In the genomic region with DNA sequence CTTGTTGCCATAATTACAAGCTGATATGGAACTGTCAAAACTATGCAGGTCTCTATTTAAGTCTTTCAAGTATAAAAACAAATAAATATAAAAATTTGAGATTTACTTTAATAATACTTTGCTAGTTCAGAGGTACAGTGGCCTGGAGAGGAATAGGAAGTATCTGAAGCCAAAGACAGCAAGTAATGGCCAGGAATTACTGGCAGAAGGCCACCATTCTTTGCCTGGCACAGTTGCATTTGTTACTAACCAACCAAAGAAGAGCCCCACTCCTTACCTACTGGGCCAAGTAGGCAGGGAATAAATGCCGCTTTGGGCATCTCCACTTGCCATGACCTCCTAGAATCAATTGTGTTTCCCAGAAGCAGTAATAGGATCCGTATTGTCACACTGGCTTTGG, we compare ENCODE assay signal across 27 cellular contexts. TPM values are rescaled to one million over a fixed set of nuclear protein-coding genes. Genes with fewer than 3 reads are reported as not detected.
DNase-seq lines count a peak whose midpoint lies in the region; ATAC-seq, FAIRE-seq and TF ChIP-seq lines count a peak whose summit lies in the region.
"Had no signal": no experiment of that assay in that cellular context is flagged by ENCODE, and none has a peak within 500 bp of the region (broad histone marks: within the 10 kb centered on the region; RNA-seq: fewer than 3 reads in every experiment).

No MANE protein-coding gene starts in this region.

- no peak overlapping the region for H2BK120ac ChIP-seq in trophoblast cell (ENCODE audit: insufficient read depth, low read length, poor library complexity)

- H3K79me2 ChIP-seq in endothelial cell of umbilical vein (ENCODE audit: control insufficient read depth, insufficient read depth, low read length), result no peaks in the 10 kb centered on the region
- no peaks in the 10 kb centered on the region for H3K79me2 ChIP-seq in trophoblast cell (ENCODE audit: control insufficient read depth, insufficient read depth, low read length, poor library complexity)

- no peak overlapping the region for H2AK5ac ChIP-seq in trophoblast cell (ENCODE audit: low read length)

- H4K91ac ChIP-seq in trophoblast cell (ENCODE audit: low read depth, low read length), result no peak overlapping the region

- DNase-seq in right cardiac atrium (peak in 1 of 3 donors; percentile 24), Right ventricle myocardium superior (no peak), endothelial cell of umbilical vein (ENCODE audit: low read depth, low spot score) (peak; percentile 58), trophoblast cell (no peak), aorta (no peak), GM19238 (ENCODE audit: insufficient read length, low spot score) (no peak), GF-D8 (lab: John Stamatoyannopoulos, UW) (no peak)
- DNase-seq: 8988T; ACHN; AML-193; BE2C; CD4-positive, alpha-beta T cell; CD8-positive, alpha-beta memory T cell; DMS 273 treated with DMSO at 0.1 percent for 48 hours; DMS79; EL; GDM1; GM23248; H7; HCEC 1CT had no signal

- H3K27ac ChIP-seq in right cardiac atrium (ENCODE audit: low read length) (no peak overlapping the region), endothelial cell of umbilical vein (ENCODE audit: insufficient read depth, low read depth, low read length) (no peak overlapping the region), trophoblast cell (ENCODE audit: low read depth, low read length) (no peak overlapping the region), aorta (ENCODE audit: low read depth in 1 of 2, low read length in 2 of 2) (no peak overlapping the region)
- H3K27ac ChIP-seq: A549; BLaER1 treated with 17β-estradiol and CSF1 and Interleukin-3, amounts not matched to agents 10 nM and 100 nM; GM23248 had no signal

- no peak overlapping the region for H3K4me3 ChIP-seq in right cardiac atrium (ENCODE audit: low read length)
- H3K4me3 ChIP-seq in endothelial cell of umbilical vein (replicated peaks in 1 of 3; ENCODE audit: insufficient read depth in 1 of 3, low read depth in 1 of 3, low read length in 3 of 3), result no peak overlapping the region
- no peak overlapping the region for H3K4me3 ChIP-seq in trophoblast cell (ENCODE audit: low read depth, low read length)
- no peak overlapping the region for H3K4me3 ChIP-seq in aorta (ENCODE audit: low read length in 2 of 2)
- H3K4me3 ChIP-seq: A549; BLaER1 treated with 17β-estradiol and CSF1 and Interleukin-3, amounts not matched to agents 10 nM and 100 nM; GM23248 had no signal

- intact Hi-C loops in right cardiac atrium (cut with DNase I) (no loop called here), Right ventricle myocardium superior (cut with DNase I) (no loop called here), endothelial cell of umbilical vein (cut with micrococcal nuclease) (no loop called here), aorta (cut with DNase I) (no loop called here)

- H3K9me1 ChIP-seq in endothelial cell of umbilical vein (replicated peaks; ENCODE audit: control insufficient read depth, extremely low read depth, insufficient read depth, low read length), result no peaks in the 10 kb centered on the region

- no peak overlapping the region for H3K18ac ChIP-seq in trophoblast cell (ENCODE audit: low read length)

- H3K4me2 ChIP-seq in endothelial cell of umbilical vein (ENCODE audit: insufficient read depth, low read length), result no peak overlapping the region
- H3K4me2 ChIP-seq in trophoblast cell (ENCODE audit: low read length), result no peak overlapping the region
- H3K4me2 ChIP-seq: A549; BLaER1 treated with 17β-estradiol and CSF1 and Interleukin-3, amounts not matched to agents 10 nM and 100 nM had no signal

- H3K9ac ChIP-seq in endothelial cell of umbilical vein (replicated peaks; ENCODE audit: extremely low read depth, insufficient read depth, low read length), result no peak overlapping the region
- peak overlapping the region; percentile 26 for H3K9ac ChIP-seq in trophoblast cell (ENCODE audit: low read length)
- H3K9ac ChIP-seq: BLaER1 treated with 17β-estradiol and CSF1 and Interleukin-3, amounts not matched to agents 10 nM and 100 nM; GM23248 had no signal

- no peak for TF ChIP-seq POLR2A in endothelial cell of umbilical vein (IDR thresholded peaks at IDR 0.05; ENCODE audit: low read depth, low read length)

- no peaks in the 10 kb centered on the region for H4K20me1 ChIP-seq in endothelial cell of umbilical vein (replicated peaks; ENCODE audit: control insufficient read depth, extremely low read depth, insufficient read depth, low read length)
- H4K20me1 ChIP-seq: BLaER1 treated with 17β-estradiol and CSF1 and Interleukin-3, amounts not matched to agents 10 nM and 100 nM had no signal

- no peak for TF ChIP-seq CTCF in endothelial cell of umbilical vein (IDR thresholded peaks at IDR 0.05; ENCODE audit: extremely low read depth in 1 of 2, insufficient read depth in 1 of 2, low read depth in 1 of 2, low read length in 2 of 2)

- BruUV-seq in endothelial cell of umbilical vein (replicated peaks; lab: Mats Ljungman, UMichigan), result no TSS peak

- no peaks in the 10 kb centered on the region for H3K79me1 ChIP-seq in trophoblast cell (ENCODE audit: low read length)

- 0% methylated on average over 2 of the region's 2 CpGs for WGBS in right cardiac atrium
- no CpG with 5 or more reads among the region's 2 CpGs for WGBS in trophoblast cell (ENCODE audit: extremely low coverage, insufficient coverage, insufficient read length)
- 0% methylated on average over 2 of the region's 2 CpGs for WGBS in aorta, 2 donors

- H4K12ac ChIP-seq in trophoblast cell (ENCODE audit: low read depth, low read length), result no peak overlapping the region

- POLR2A ChIA-PET in endothelial cell of umbilical vein (lab: Charles Lee), result no interaction called here

- H2BK12ac ChIP-seq in trophoblast cell (ENCODE audit: low read length), result no peak overlapping the region

- H3K27me3 ChIP-seq in right cardiac atrium (ENCODE audit: control insufficient read depth, insufficient read depth) (no peaks in the 10 kb centered on the region), endothelial cell of umbilical vein (ENCODE audit: control insufficient read depth in 2 of 2, insufficient read depth in 2 of 2, low read length in 2 of 2) (peaks cover 0 to 2% of the 10 kb centered on the region in 2 experiments), trophoblast cell (ENCODE audit: insufficient read depth, low read length) (no peaks in the 10 kb centered on the region), aorta (ENCODE audit: control insufficient read depth in 1 of 2, insufficient read depth in 2 of 2, low read length in 1 of 2) (no peaks in the 10 kb centered on the region)
- H3K27me3 ChIP-seq: BE2C; BLaER1 treated with 17β-estradiol and CSF1 and Interleukin-3, amounts not matched to agents 10 nM and 100 nM had no signal

- CTCF ChIA-PET in endothelial cell of umbilical vein (lab: Charles Lee), result no interaction called here

- ATAC-seq in right cardiac atrium, result peak; percentile 31 to 56
- no peak for ATAC-seq in Right ventricle myocardium superior (ENCODE audit: poor library complexity)
- ATAC-seq in aorta (ENCODE audit: low FRiP score), result no peak
- ATAC-seq: A549 had no signal

- H3K9me3 ChIP-seq in right cardiac atrium (ENCODE audit: control insufficient read depth, low read length) (no peaks in the 10 kb centered on the region), endothelial cell of umbilical vein (replicated peaks; ENCODE audit: control insufficient read depth, insufficient read depth, low read length) (no peaks in the 10 kb centered on the region), trophoblast cell (ENCODE audit: insufficient read depth, low read depth, low read length) (no peaks in the 10 kb centered on the region), aorta (ENCODE audit: control insufficient read depth, low read length) (no peaks in the 10 kb centered on the region)
- H3K9me3 ChIP-seq: A549; BE2C; BLaER1 treated with 17β-estradiol and CSF1 and Interleukin-3, amounts not matched to agents 10 nM and 100 nM had no signal

- dilution Hi-C loops in endothelial cell of umbilical vein (cut with MboI; ENCODE audit: extremely low pct_ligation_motif_present, low sequenced_read_pairs), result no loop called here

- H2AFZ ChIP-seq in endothelial cell of umbilical vein (ENCODE audit: low read depth, low read length) (no peak overlapping the region), trophoblast cell (ENCODE audit: insufficient read depth, low read length, poor library complexity) (no peak overlapping the region)
- H2AFZ ChIP-seq: GM23248 had no signal

- no peak overlapping the region for H2BK5ac ChIP-seq in trophoblast cell (ENCODE audit: low read depth, low read length, poor library complexity)

- no peak overlapping the region for H4K8ac ChIP-seq in trophoblast cell (ENCODE audit: low read depth, low read length)

- no peak overlapping the region for H3K14ac ChIP-seq in trophoblast cell (ENCODE audit: low read length)

- H3K4me1 ChIP-seq in right cardiac atrium (ENCODE audit: control insufficient read depth, insufficient read depth, low read length), result no peaks in the 10 kb centered on the region
- H3K4me1 ChIP-seq in endothelial cell of umbilical vein (ENCODE audit: control insufficient read depth, extremely low read depth, insufficient read depth, low read length), result no peaks in the 10 kb centered on the region
- no peaks in the 10 kb centered on the region for H3K4me1 ChIP-seq in trophoblast cell (ENCODE audit: control insufficient read depth in 1 of 2, insufficient read depth in 2 of 2, low read length in 2 of 2)
- peaks cover 0 to 1% of the 10 kb centered on the region in 2 donors for H3K4me1 ChIP-seq in aorta (ENCODE audit: control insufficient read depth in 1 of 2, insufficient read depth in 2 of 2, low read length in 2 of 2)
- H3K4me1 ChIP-seq: A549; BE2C; BLaER1 treated with 17β-estradiol and CSF1 and Interleukin-3, amounts not matched to agents 10 nM and 100 nM had no signal

- no peak overlapping the region for H3K4ac ChIP-seq in trophoblast cell (ENCODE audit: low read depth, low read length)

- no peak overlapping the region for H3K23ac ChIP-seq in trophoblast cell (ENCODE audit: low read length)

- H3K36me3 ChIP-seq in endothelial cell of umbilical vein (ENCODE audit: control insufficient read depth in 2 of 2, extremely low read depth in 1 of 2, insufficient read depth in 2 of 2, low read length in 2 of 2), result no peaks in the 10 kb centered on the region
- no peaks in the 10 kb centered on the region for H3K36me3 ChIP-seq in trophoblast cell (ENCODE audit: control insufficient read depth in 1 of 2, insufficient read depth in 2 of 2, low read length in 2 of 2)
- H3K36me3 ChIP-seq in aorta (ENCODE audit: control insufficient read depth in 1 of 2, insufficient read depth in 2 of 2, low read length in 1 of 2), result no peaks in the 10 kb centered on the region
- H3K36me3 ChIP-seq: BE2C; BLaER1 treated with 17β-estradiol and CSF1 and Interleukin-3, amounts not matched to agents 10 nM and 100 nM had no signal

- no peak for FAIRE-seq in endothelial cell of umbilical vein (lab: Jason Lieb, UNC)
- FAIRE-seq: A549, D721Med, GM12891, GM18507, H1 had no signal

RNA-seq across cellular contexts. Expression of a gene that starts 13.8 kb away (rescaled TPM):
- total RNA-seq in right cardiac atrium, result 1 to 10 TPM; 1.2 to 2.4 (median 2.2) TPM
- 0.70 TPM for polyA plus RNA-seq in right cardiac atrium
- total RNA-seq in Right ventricle myocardium superior, result 0.27 TPM
- total RNA-seq in endothelial cell of umbilical vein, result 1.3 and 1.5 TPM in 2 replicates
- 0.24 and 0.37 TPM in 2 replicates for polyA plus RNA-seq in endothelial cell of umbilical vein
- 0.27 and 0.28 TPM in 2 replicates for polyA plus RNA-seq in endothelial cell of umbilical vein (2011; cell fraction: cytosol; rRNA removed)
- polyA plus RNA-seq in endothelial cell of umbilical vein (2011; cell fraction: nucleus; rRNA removed), result 0.78 and 0.84 TPM in 2 replicates
- 0.25 and 0.27 TPM in 2 replicates for polyA plus RNA-seq in endothelial cell of umbilical vein (2012)
- 1.3 and 2.6 TPM in 2 replicates for polyA minus RNA-seq in endothelial cell of umbilical vein
- polyA minus RNA-seq in endothelial cell of umbilical vein (2011; cell fraction: cytosol; rRNA and poly(A)+ RNA removed), result not detected
- 2.6 and 3.9 TPM in 2 replicates for polyA minus RNA-seq in endothelial cell of umbilical vein (2011; cell fraction: nucleus; rRNA and poly(A)+ RNA removed)
- 12.0 and 12.6 TPM in 2 replicates for polyA plus RNA-seq in trophoblast cell (2013)
- total RNA-seq in aorta, result 1 to 10 TPM; 4.2 to 5.9 TPM
- polyA plus RNA-seq in aorta, result under 1 TPM; 0.25 to 0.79 TPM
- total RNA-seq: CD4-positive, alpha-beta T cell; CD8-positive, alpha-beta memory T cell had no signal
- polyA plus RNA-seq: CD14-positive monocyte; CD8-positive, alpha-beta memory T cell had no signal

Comparison
In these comparisons a context has a peak if more than half of its experiments do, and no peak if none do; other contexts are left out.
1. ATAC-seq: peak in right cardiac atrium (2 of 2); none in Right ventricle myocardium superior (single experiment) and aorta (single experiment).